34 cellular contexts compared by ENCODE assay signal in genomic region chr4:18042012-18042411, GRCh38.
"Had no signal": no experiment of that assay in that cellular context is flagged by ENCODE, and none has a peak within 500 bp of the region (broad histone marks: within the 10 kb centered on the region; RNA-seq: fewer than 3 reads in every experiment).

No MANE protein-coding gene starts in this region.

- H3K27me3 ChIP-seq: adrenal gland, ascending aorta, body of pancreas, brain microvascular endothelial cell, breast epithelium, cardiac muscle cell had no signal

- FAIRE-seq: astrocyte, bronchial epithelial cell had no signal

- H3K4me1 ChIP-seq: adrenal gland, ascending aorta, body of pancreas, breast epithelium had no signal

- H3K9me3 ChIP-seq: adrenal gland, ascending aorta, body of pancreas, breast epithelium had no signal

- ATAC-seq: activated naive CD4-positive, alpha-beta T cell treated with anti-CD3 and anti-CD28 coated beads, Interleukin-2, amount 50 U/mL, for 72 hours; activated naive CD8-positive, alpha-beta T cell treated with anti-CD3 and anti-CD28 coated beads, Interleukin-2, amount 50 U/mL, for 24 hours; activated T-cell treated with anti-CD3 and anti-CD28 coated beads, Interleukin-2, amount 50 U/mL, for 4 hours; activated T-cell treated with anti-CD3 and anti-CD28 coated beads, Interleukin-2, amount 50 U/mL, for 72 hours; activated T-helper 17 cell treated with anti-CD3 and anti-CD28 coated beads, Interleukin-2, amount 50 U/mL, for 72 hours; body of pancreas had no signal

- DNase-seq: activated effector memory CD4-positive, alpha-beta T cell treated with anti-CD3 and anti-CD28 coated beads, Interleukin-2, amount 50 U/mL, for 16 hours; activated effector memory CD4-positive, alpha-beta T cell treated with Interleukin-2 at 50 U/mL for 16 hours; activated gamma-delta T cell; activated gamma-delta T cell treated with Interleukin-2 at 50 U/mL for 16 hours; activated naive CD4-positive, alpha-beta T cell; activated naive CD4-positive, alpha-beta T cell treated with anti-CD3 and anti-CD28 coated beads for 36 hours; activated naive CD4-positive, alpha-beta T cell treated with anti-CD3 and anti-CD28 coated beads, Interleukin-2, amount 10 ng/mL, durations not matched to agents 7 days and 5 days; activated naive CD4-positive, alpha-beta T cell treated with anti-CD3 and anti-CD28 coated beads, Interleukin-2, amount 50 U/mL, for 16 hours; activated naive CD4-positive, alpha-beta T cell treated with Interleukin-2 at 50 U/mL for 16 hours; activated naive CD8-positive, alpha-beta T cell treated with anti-CD3 and anti-CD28 coated beads for 36 hours; activated naive CD8-positive, alpha-beta T cell treated with anti-CD3 and anti-CD28 coated beads, Interleukin-2, amount 10 ng/mL, durations not matched to agents 7 days and 5 days; activated naive CD8-positive, alpha-beta T cell treated with anti-CD3 and anti-CD28 coated beads, Interleukin-2, amount 50 U/mL, for 24 hours; activated T-cell treated with anti-CD3 and anti-CD28 coated beads, Interleukin-2, amount 50 U/mL, for 1 hour; activated T-cell treated with anti-CD3 and anti-CD28 coated beads, Interleukin-2, amount 50 U/mL, for 24 hours; activated T-cell treated with anti-CD3 and anti-CD28 coated beads, Interleukin-2, amount 50 U/mL, for 4 hours; activated T-cell treated with anti-CD3 and anti-CD28 coated beads, Interleukin-2, amount 50 U/mL, for 48 hours; activated T-cell treated with anti-CD3 and anti-CD28 coated beads, Interleukin-2, amount 50 U/mL, for 72 hours; adrenal gland; amniotic stem cell; amygdala; anterior cingulate cortex; aorta; body of pancreas; brain microvascular endothelial cell; caudate nucleus; central memory CD4-positive, alpha-beta T cell; cerebellar nuclear complex had no signal

- H3K36me3 ChIP-seq: adrenal gland, ascending aorta, brain microvascular endothelial cell, breast epithelium, cardiac muscle cell had no signal

- H3K27ac ChIP-seq: adrenal gland, ascending aorta, body of pancreas, brain microvascular endothelial cell, breast epithelium, cardiac muscle cell had no signal

- H3K4me3 ChIP-seq: adrenal gland, ascending aorta, body of pancreas, breast epithelium, cardiac muscle cell had no signal
